ENCODE assay signal across 8 cellular contexts in genomic region chr14:94036328-94037167, GRCh38. TPM values are rescaled to one million over a fixed set of nuclear protein-coding genes. Genes with fewer than 3 reads are reported as not detected.
DNase-seq lines count a peak whose midpoint lies in the region; ATAC-seq and TF ChIP-seq lines count a peak whose summit lies in the region.

No MANE protein-coding gene starts in this region.

- DNase-seq in SW480 (ENCODE audit: low spot score) = peak; percentile 75
- peak; percentile 42 for DNase-seq in activated naive CD8-positive, alpha-beta T cell treated with anti-CD3 and anti-CD28 coated beads, Interleukin-2, amount 50 U/mL, for 16 hours (ENCODE audit: low read depth, low spot score)
- peak; percentile 78 for DNase-seq in left ventricle myocardium superior
- peak; percentile 84 for DNase-seq in sciatic nerve (ENCODE audit: low spot score)
- no peak for DNase-seq in NCI-H2196 (lab: John Stamatoyannopoulos, UW; ENCODE audit: unreplicated experiment)

- TF ChIP-seq RAD21 in Ishikawa (IDR thresholded peaks at IDR 0.05; ENCODE audit: low read depth) = peak; percentile 64

- no peaks in the 10 kb centered on the region for H3K9me2 ChIP-seq in DOHH2 (replicated peaks; ENCODE audit: control insufficient read depth, low read length)

- ATAC-seq in GM21528 (IDR thresholded peaks at IDR 0.05; ENCODE audit: low FRiP score, unreplicated experiment) (peak; percentile 80), left ventricle myocardium superior (peak; percentile 93), sciatic nerve (peak; percentile 88)

- peak; percentile 93 for TF ChIP-seq CTCF in DOHH2 (IDR thresholded peaks at IDR 0.05; ENCODE audit: low read depth, low read length, poor library complexity, severe bottlenecking)

- no peaks in the 10 kb centered on the region for H3K4me1 ChIP-seq in DOHH2 (ENCODE audit: control insufficient read depth, low read length)

- no peaks in the 10 kb centered on the region for H3K79me2 ChIP-seq in DOHH2 (ENCODE audit: control insufficient read depth, low read length)

- H3K4me2 ChIP-seq in DOHH2 (ENCODE audit: low read length) = no peak overlapping the region

- H4K20me1 ChIP-seq in DOHH2 (ENCODE audit: control insufficient read depth, insufficient read depth, low read depth, low read length) = no peaks in the 10 kb centered on the region

- H3K9me3 ChIP-seq in DOHH2 (ENCODE audit: control insufficient read depth, insufficient read depth, low read length) = no peaks in the 10 kb centered on the region

- no peak for TF ChIP-seq EP300 in Ishikawa (IDR thresholded peaks at IDR 0.05; ENCODE audit: borderline replicate concordance)

- H3K4me3 ChIP-seq in DOHH2 (ENCODE audit: low read length) = no peak overlapping the region

- H3K27me3 ChIP-seq in DOHH2 (ENCODE audit: control insufficient read depth, low read length) = no peaks in the 10 kb centered on the region

- H3F3A ChIP-seq in DOHH2 (ENCODE audit: control insufficient read depth, insufficient read depth) = no peaks in the 10 kb centered on the region

- H3K27ac ChIP-seq in DOHH2 (ENCODE audit: low read depth, low read length) = no peak overlapping the region

- no peaks in the 10 kb centered on the region for H3K36me3 ChIP-seq in DOHH2 (ENCODE audit: control insufficient read depth, low read length)

- intact Hi-C loops in left ventricle myocardium superior (cut with micrococcal nuclease) = loop anchor here (2.0 kb wide), 1 partner anchor 100 kb away; no protein-coding TSS in a partner anchor
- intact Hi-C loops in sciatic nerve (cut with DNase I) = loop anchor here (10.0 kb wide), 1 partner anchor 98 kb away; no protein-coding TSS in a partner anchor

TF ChIP-seq in Ishikawa, 13 proteins besides CTCF, POLR2A, EP300 and RAD21:
- TF ChIP-seq TCF12 (IDR thresholded peaks at IDR 0.05; ENCODE audit: low read depth) (no peak), REST (IDR thresholded peaks at IDR 0.05; ENCODE audit: low read depth) (no peak), CEBPB (IDR thresholded peaks at IDR 0.05) (no peak), NFIC (IDR thresholded peaks at IDR 0.05) (no peak), FOXM1 (IDR thresholded peaks at IDR 0.05; ENCODE audit: borderline replicate concordance, low read depth) (no peak)

RNA-seq across cellular contexts. Expression of gene OTUB2, which starts 10.4 kb away (rescaled TPM):
- 0.52 TPM for total RNA-seq in left ventricle myocardium superior
- total RNA-seq in sciatic nerve = 0.80 TPM

RNA-seq across cellular contexts. Expression of gene CCDC197, which starts 39.4 kb away (rescaled TPM):
- 0.74 TPM for total RNA-seq in left ventricle myocardium superior
- not detected for total RNA-seq in sciatic nerve

RNA-seq across cellular contexts. Expression of gene DDX24, which starts 44.5 kb away (rescaled TPM):
- total RNA-seq in left ventricle myocardium superior = 198 TPM
- 181 TPM for total RNA-seq in sciatic nerve

RNA-seq across cellular contexts. Expression of gene IFI27L1, which starts 44.6 kb away (rescaled TPM):
- total RNA-seq in left ventricle myocardium superior = 9.7 TPM
- total RNA-seq in sciatic nerve = 20.5 TPM
